ENCODE assay signal across 20 cellular contexts in genomic region chr17:74637912-74638311, GRCh38. TPM values are rescaled to one million over a fixed set of nuclear protein-coding genes. Genes with fewer than 3 reads are reported as not detected.
DNase-seq lines count a peak whose midpoint lies in the region; ATAC-seq, FAIRE-seq and TF ChIP-seq lines count a peak whose summit lies in the region.
"Had no signal": no experiment of that assay in that cellular context is flagged by ENCODE, and none has a peak within 500 bp of the region (broad histone marks: within the 10 kb centered on the region; RNA-seq: fewer than 3 reads in every experiment).

No MANE protein-coding gene starts in this region.

- no peak overlapping the region for H3K27ac Mint-ChIP-seq in activated CD8-positive, alpha-beta T cell treated with anti-CD3 and anti-CD28 coated beads for 36 hours
- H3K27ac Mint-ChIP-seq: CD4-positive, alpha-beta memory T cell had no signal

- no peak overlapping the region for H3K4ac ChIP-seq in mesendoderm (ENCODE audit: low read depth, low read length)

- H3K4me1 Mint-ChIP-seq in activated CD8-positive, alpha-beta T cell treated with anti-CD3 and anti-CD28 coated beads for 36 hours (ENCODE audit: low read depth) = peaks cover 8% of the 10 kb centered on the region

- POLR2A ChIA-PET in HepG2 (lab: Yijun Ruan, JAX) = no interaction called here
- POLR2A ChIA-PET in activated CD8-positive, alpha-beta T cell treated with anti-CD3 and anti-CD28 coated beads for 36 hours (lab: Charles Lee) = interaction anchor here (0.6 kb wide), 1 partner anchor 18 kb away, joined by 3 read pairs; no protein-coding TSS in a partner anchor

- H3K27ac ChIP-seq in HepG2 (ENCODE audit: extremely low read length, insufficient read depth, low read length) (no peak overlapping the region), right lobe of liver (no peak overlapping the region), OCI-LY3 (ENCODE audit: low read length) (no peak overlapping the region), mesendoderm (ENCODE audit: low read depth, low read length) (peak overlapping the region; percentile 3)
- H3K27ac ChIP-seq: KMS-11, PC-9, SJCRH30 had no signal

- intact Hi-C loops in HepG2 (cut with micrococcal nuclease; ENCODE audit: unreplicated experiment) (no loop called here), right lobe of liver (cut with DNase I) (no loop called here)
- intact Hi-C loops in activated CD8-positive, alpha-beta T cell treated with anti-CD3 and anti-CD28 coated beads for 36 hours (cut with micrococcal nuclease) = no loop called here

- no peak overlapping the region for H3K4me2 ChIP-seq in HepG2 (ENCODE audit: low read depth, low read length)
- peak overlapping the region; percentile 19; the same call in 1 of the 2 replicates for H3K4me2 ChIP-seq in OCI-LY3 (ENCODE audit: low read length)
- H3K4me2 ChIP-seq in mesendoderm (ENCODE audit: low read length) = no peak overlapping the region
- H3K4me2 ChIP-seq: KMS-11, PC-9 had no signal

- no peak overlapping the region for H2BK5ac ChIP-seq in mesendoderm (ENCODE audit: low read length)

- no peak overlapping the region for H3K23ac ChIP-seq in mesendoderm (ENCODE audit: low read length)

- no peaks in the 10 kb centered on the region for H3K36me3 Mint-ChIP-seq in activated CD8-positive, alpha-beta T cell treated with anti-CD3 and anti-CD28 coated beads for 36 hours (ENCODE audit: low read depth)
- H3K36me3 Mint-ChIP-seq: CD4-positive, alpha-beta memory T cell had no signal

- no peak overlapping the region for H4K5ac ChIP-seq in mesendoderm (ENCODE audit: low read length)

- no peak for TF ChIP-seq POLR2A in HepG2 (IDR thresholded peaks at IDR 0.05; ENCODE audit: insufficient read depth in 1 of 2, low read depth in 2 of 2, low read length in 2 of 2)
- no peak for TF ChIP-seq POLR2A in right lobe of liver (IDR thresholded peaks at IDR 0.05)

- FAIRE-seq in HepG2 (lab: Jason Lieb, UNC) = no peak
- FAIRE-seq: GM18507 had no signal

- no peaks in the 10 kb centered on the region for H3K9me3 ChIP-seq in HepG2 (ENCODE audit: low read length)
- no peaks in the 10 kb centered on the region for H3K9me3 ChIP-seq in right lobe of liver
- H3K9me3 ChIP-seq in OCI-LY3 (ENCODE audit: insufficient read depth, low read length) = no peaks in the 10 kb centered on the region
- H3K9me3 ChIP-seq: SJCRH30 had no signal

- no peak overlapping the region for H3K9ac ChIP-seq in HepG2 (ENCODE audit: insufficient read depth, low read depth, low read length)
- no peak overlapping the region for H3K9ac ChIP-seq in OCI-LY3 (ENCODE audit: low read length)
- H3K9ac ChIP-seq in mesendoderm (ENCODE audit: low read length) = no peak overlapping the region
- H3K9ac ChIP-seq: KMS-11 had no signal

- TF ChIP-seq EP300 in HepG2 (IDR thresholded peaks at IDR 0.05; ENCODE audit: low read depth in 2 of 2, low read length in 2 of 2) (no peak), HepG2 (CRISPR knock-in tag; IDR thresholded peaks at IDR 0.05; ENCODE audit: borderline replicate concordance) (no peak)

- H3K79me2 ChIP-seq in HepG2 (ENCODE audit: insufficient read depth, low read length) = no peaks in the 10 kb centered on the region
- H3K79me2 ChIP-seq in OCI-LY3 (ENCODE audit: low read length) = no peaks in the 10 kb centered on the region
- no peaks in the 10 kb centered on the region for H3K79me2 ChIP-seq in mesendoderm (ENCODE audit: control insufficient read depth, insufficient read depth, low read length)

- H2AFZ ChIP-seq in HepG2 (ENCODE audit: low read length) = no peak overlapping the region
- no peak overlapping the region for H2AFZ ChIP-seq in OCI-LY3 (ENCODE audit: low read depth, low read length)
- H2AFZ ChIP-seq: PC-9 had no signal

- peak overlapping the region; percentile 54 for H2AK5ac ChIP-seq in mesendoderm (ENCODE audit: low read length)

- DNase-seq in HepG2 (ENCODE audit: low spot score) (no peak), right lobe of liver (no peak), mesendoderm (peak; percentile 21), SW 1271 (lab: John Stamatoyannopoulos, UW) (no peak), hypothalamus (lab: John Stamatoyannopoulos, UW) (no peak)
- no peak for DNase-seq in activated CD8-positive, alpha-beta T cell treated with anti-CD3 and anti-CD28 coated beads for 36 hours
- DNase-seq: Calu3; CD4-positive, alpha-beta memory T cell; DMS53; H7; NCI-H1092 treated with DMSO at 0.1 percent for 48 hours; NCI-H2081 treated with DMSO at 0.1 percent for 48 hours; NCI-H526; PC-9; SJCRH30 had no signal

- H3K36me3 ChIP-seq in HepG2 (replicated peaks in 1 of 2; ENCODE audit: control insufficient read depth in 1 of 2, insufficient read depth in 2 of 2, low read length in 2 of 2) (no peaks in the 10 kb centered on the region), right lobe of liver (no peaks in the 10 kb centered on the region), OCI-LY3 (replicated peaks; ENCODE audit: low read depth, low read length) (no peaks in the 10 kb centered on the region), mesendoderm (ENCODE audit: control insufficient read depth, insufficient read depth, low read length) (no peaks in the 10 kb centered on the region)
- H3K36me3 ChIP-seq: SJCRH30 had no signal

- no peak for TF ChIP-seq CTCF in HepG2 (CRISPR knock-in tag; IDR thresholded peaks at IDR 0.05)
- TF ChIP-seq CTCF in right lobe of liver (IDR thresholded peaks at IDR 0.05) = no peak
- TF ChIP-seq CTCF in OCI-LY3 (IDR thresholded peaks at IDR 0.05; ENCODE audit: low read depth, low read length) = no peak
- no peak for TF ChIP-seq CTCF in activated CD8-positive, alpha-beta T cell treated with anti-CD3 and anti-CD28 coated beads for 36 hours (IDR thresholded peaks at IDR 0.05)

- ATAC-seq in HepG2 (no peak), right lobe of liver (no peak)
- no peak for ATAC-seq in activated CD8-positive, alpha-beta T cell treated with anti-CD3 and anti-CD28 coated beads for 36 hours

- BruUV-seq in HepG2 (replicated peaks; lab: Mats Ljungman, UMichigan) = no TSS peak

- H2BK120ac ChIP-seq in mesendoderm (ENCODE audit: low read depth, low read length) = no peak overlapping the region

- in situ Hi-C loops in HepG2 (cut with HindIII; ENCODE audit: extremely low pct_ligation_motif_present, low pct_unique_long_range_greater_than_20kb) = no loop called here

- H3K4me3 ChIP-seq in HepG2 (replicated peaks in 1 of 3; ENCODE audit: insufficient read depth in 1 of 3, low read depth in 2 of 3, low read length in 3 of 3) = no peak overlapping the region
- H3K4me3 ChIP-seq in right lobe of liver = no peak overlapping the region
- no peak overlapping the region for H3K4me3 ChIP-seq in OCI-LY3 (ENCODE audit: low read length)
- no peak overlapping the region for H3K4me3 ChIP-seq in mesendoderm (ENCODE audit: low read length)
- H3K4me3 ChIP-seq: PC-9, SJCRH30 had no signal

- peaks cover 29% of the 10 kb centered on the region for H3K27me3 Mint-ChIP-seq in activated CD8-positive, alpha-beta T cell treated with anti-CD3 and anti-CD28 coated beads for 36 hours

- no peaks in the 10 kb centered on the region for H3K9me3 Mint-ChIP-seq in activated CD8-positive, alpha-beta T cell treated with anti-CD3 and anti-CD28 coated beads for 36 hours
- H3K9me3 Mint-ChIP-seq: CD4-positive, alpha-beta memory T cell had no signal

- H3K27me3 ChIP-seq in HepG2 (ENCODE audit: control insufficient read depth in 1 of 2, insufficient read depth in 2 of 2, low read length in 2 of 2) (peaks cover 14 to 77% of the 10 kb centered on the region in 2 experiments; a peak in 3 of 5 replicates), right lobe of liver (no peaks in the 10 kb centered on the region), OCI-LY3 (ENCODE audit: low read depth, low read length) (peaks cover 46% of the 10 kb centered on the region), mesendoderm (ENCODE audit: insufficient read depth, low read length, poor library complexity) (no peaks in the 10 kb centered on the region)

- H3K79me1 ChIP-seq in mesendoderm (ENCODE audit: low read length) = no peaks in the 10 kb centered on the region

- CTCF ChIA-PET in HepG2 (lab: Yijun Ruan, JAX; ENCODE audit: low intra/inter-chr PET ratio, low total read pairs) = no interaction called here
- CTCF ChIA-PET in activated CD8-positive, alpha-beta T cell treated with anti-CD3 and anti-CD28 coated beads for 36 hours (lab: Charles Lee) = no interaction called here

- H3K4me1 ChIP-seq in HepG2 (ENCODE audit: insufficient read depth, low read length) = no peaks in the 10 kb centered on the region
- no peaks in the 10 kb centered on the region for H3K4me1 ChIP-seq in right lobe of liver
- H3K4me1 ChIP-seq in OCI-LY3 (ENCODE audit: low read length) = peaks cover 73% of the 10 kb centered on the region
- H3K4me1 ChIP-seq in mesendoderm (ENCODE audit: control insufficient read depth, low read depth, low read length) = peaks cover 27% of the 10 kb centered on the region
- H3K4me1 ChIP-seq: SJCRH30 had no signal

- H3K18ac ChIP-seq in mesendoderm (ENCODE audit: low read length) = no peak overlapping the region

- no peak overlapping the region for H3K4me3 Mint-ChIP-seq in activated CD8-positive, alpha-beta T cell treated with anti-CD3 and anti-CD28 coated beads for 36 hours
- H3K4me3 Mint-ChIP-seq: CD4-positive, alpha-beta memory T cell had no signal

- H4K20me1 ChIP-seq in HepG2 (ENCODE audit: insufficient read depth, low read length) (no peaks in the 10 kb centered on the region), OCI-LY3 (ENCODE audit: insufficient read depth, low read length) (no peaks in the 10 kb centered on the region)

- WGBS in HepG2 (ENCODE audit: low lambda C conversion rate) = 24% methylated on average over 2 of the region's 2 CpGs
- WGBS in right lobe of liver (ENCODE audit: insufficient coverage, low coverage, low lambda C conversion rate, missing lambda C conversion rate) = 32% methylated on average over 2 of the region's 2 CpGs
- no CpG with 5 or more reads among the region's 2 CpGs for WGBS in mesendoderm (ENCODE audit: extremely low coverage, insufficient coverage, low lambda C conversion rate)

- TF ChIP-seq RAD21 in HepG2 (CRISPR knock-in tag; IDR thresholded peaks at IDR 0.05) = no peak

- H3K56ac ChIP-seq in mesendoderm (ENCODE audit: low read length) = peak overlapping the region; percentile 69

- no peak overlapping the region for H4K8ac ChIP-seq in mesendoderm (ENCODE audit: low read depth, low read length)

- H2BK15ac ChIP-seq in mesendoderm (replicated peaks; ENCODE audit: low read depth) = no peak overlapping the region

RNA-seq across cellular contexts. Expression of gene CD300E, which starts 14.4 kb away (rescaled TPM):
- total RNA-seq in HepG2 (2016; rRNA removed; fragmentation: Illumina TruSeq; extraction: Trizol) (not detected in 2 replicates), right lobe of liver (under 1 TPM; 0.07 to 0.91 (median 0.34) TPM)
- total RNA-seq in HepG2 (2016; cell fraction: cytosol; rRNA removed; fragmentation: Illumina TruSeq; extraction: Trizol; ENCODE audit: low read depth) = not detected in 2 replicates
- not detected in 2 replicates for total RNA-seq in HepG2 (2016; cell fraction: insoluble cytoplasmic fraction; rRNA removed; fragmentation: Illumina TruSeq; extraction: Trizol)
- not detected in 2 replicates for total RNA-seq in HepG2 (2016; cell fraction: membrane; rRNA removed; fragmentation: Illumina TruSeq; extraction: Trizol)
- total RNA-seq in HepG2 (2016; cell fraction: nucleus; rRNA removed; fragmentation: Illumina TruSeq; extraction: Trizol) = not detected in 2 replicates
- not detected in 2 replicates for polyA plus RNA-seq in HepG2 (2011; rRNA removed)
- not detected in 2 replicates for polyA plus RNA-seq in HepG2 (2011; cell fraction: cytosol; rRNA removed)
- not detected in 2 replicates for polyA plus RNA-seq in HepG2 (2011; cell fraction: nucleus; rRNA removed)
- not detected in 2 replicates for polyA plus RNA-seq in HepG2 (2012)
- polyA plus RNA-seq in HepG2 (2016; cell fraction: cytosol; fragmentation: Illumina TruSeq; extraction: Trizol; ENCODE audit: low read depth) = not detected in 2 replicates
- not detected in 2 replicates for polyA plus RNA-seq in HepG2 (2016; cell fraction: insoluble cytoplasmic fraction; fragmentation: Illumina TruSeq; extraction: Trizol; ENCODE audit: low read depth)
- not detected in 2 replicates for polyA plus RNA-seq in HepG2 (2016; cell fraction: membrane; fragmentation: Illumina TruSeq; extraction: Trizol; ENCODE audit: low read depth)
- polyA plus RNA-seq in HepG2 (2016; cell fraction: nucleus; fragmentation: Illumina TruSeq; extraction: Trizol; ENCODE audit: insufficient read depth, low read depth) = not detected in 2 replicates
- polyA minus RNA-seq in HepG2 (2011; rRNA and poly(A)+ RNA removed; ENCODE audit: low replicate concordance) = not detected in 2 replicates
- not detected in 2 replicates for polyA minus RNA-seq in HepG2 (2011; cell fraction: cytosol; rRNA and poly(A)+ RNA removed)
- polyA minus RNA-seq in HepG2 (2011; cell fraction: nucleus; rRNA and poly(A)+ RNA removed) = not detected in 2 replicates
- polyA plus RNA-seq in mesendoderm (2013, experiment 1 of 2) = 0.21 TPM
- polyA plus RNA-seq in mesendoderm (2013, experiment 2 of 2) = 0.21 TPM
- total RNA-seq in activated CD8-positive, alpha-beta T cell treated with anti-CD3 and anti-CD28 coated beads for 36 hours = not detected
- total RNA-seq: A673; Calu3; CD4-positive, alpha-beta memory T cell; M059J; PC-9 had no signal
- polyA plus RNA-seq: CD4-positive, alpha-beta memory T cell had no signal

RNA-seq across cellular contexts. Expression of gene CD300LD, which starts 45.8 kb away (rescaled TPM):
- total RNA-seq in HepG2 (2016; rRNA removed; fragmentation: Illumina TruSeq; extraction: Trizol) (not detected in 2 replicates), right lobe of liver (not detected)
- not detected in 2 replicates for total RNA-seq in HepG2 (2016; cell fraction: cytosol; rRNA removed; fragmentation: Illumina TruSeq; extraction: Trizol; ENCODE audit: low read depth)
- total RNA-seq in HepG2 (2016; cell fraction: insoluble cytoplasmic fraction; rRNA removed; fragmentation: Illumina TruSeq; extraction: Trizol) = not detected in 2 replicates
- not detected in 2 replicates for total RNA-seq in HepG2 (2016; cell fraction: membrane; rRNA removed; fragmentation: Illumina TruSeq; extraction: Trizol)
- not detected in 2 replicates for total RNA-seq in HepG2 (2016; cell fraction: nucleus; rRNA removed; fragmentation: Illumina TruSeq; extraction: Trizol)
- not detected in 2 replicates for polyA plus RNA-seq in HepG2 (2011; rRNA removed)
- polyA plus RNA-seq in HepG2 (2011; cell fraction: cytosol; rRNA removed) = not detected in 2 replicates
- not detected in 2 replicates for polyA plus RNA-seq in HepG2 (2011; cell fraction: nucleus; rRNA removed)
- polyA plus RNA-seq in HepG2 (2012) = not detected in 2 replicates
- polyA plus RNA-seq in HepG2 (2016; cell fraction: cytosol; fragmentation: Illumina TruSeq; extraction: Trizol; ENCODE audit: low read depth) = not detected in 2 replicates
- not detected in 2 replicates for polyA plus RNA-seq in HepG2 (2016; cell fraction: insoluble cytoplasmic fraction; fragmentation: Illumina TruSeq; extraction: Trizol; ENCODE audit: low read depth)
- polyA plus RNA-seq in HepG2 (2016; cell fraction: membrane; fragmentation: Illumina TruSeq; extraction: Trizol; ENCODE audit: low read depth) = not detected in 2 replicates
- not detected in 2 replicates for polyA plus RNA-seq in HepG2 (2016; cell fraction: nucleus; fragmentation: Illumina TruSeq; extraction: Trizol; ENCODE audit: insufficient read depth, low read depth)
- polyA minus RNA-seq in HepG2 (2011; rRNA and poly(A)+ RNA removed; ENCODE audit: low replicate concordance) = not detected in 2 replicates
- not detected in 2 replicates for polyA minus RNA-seq in HepG2 (2011; cell fraction: cytosol; rRNA and poly(A)+ RNA removed)
- polyA minus RNA-seq in HepG2 (2011; cell fraction: nucleus; rRNA and poly(A)+ RNA removed) = not detected in 2 replicates
- not detected for polyA plus RNA-seq in mesendoderm (2013, experiment 1 of 2)
- not detected for polyA plus RNA-seq in mesendoderm (2013, experiment 2 of 2)
- not detected for total RNA-seq in activated CD8-positive, alpha-beta T cell treated with anti-CD3 and anti-CD28 coated beads for 36 hours
- total RNA-seq: A673; Calu3; CD4-positive, alpha-beta memory T cell; H7; M059J; PC-9; SJCRH30 had no signal
- polyA plus RNA-seq: CD4-positive, alpha-beta memory T cell had no signal
